28 cellular contexts compared by ENCODE assay signal in the genomic region with DNA sequence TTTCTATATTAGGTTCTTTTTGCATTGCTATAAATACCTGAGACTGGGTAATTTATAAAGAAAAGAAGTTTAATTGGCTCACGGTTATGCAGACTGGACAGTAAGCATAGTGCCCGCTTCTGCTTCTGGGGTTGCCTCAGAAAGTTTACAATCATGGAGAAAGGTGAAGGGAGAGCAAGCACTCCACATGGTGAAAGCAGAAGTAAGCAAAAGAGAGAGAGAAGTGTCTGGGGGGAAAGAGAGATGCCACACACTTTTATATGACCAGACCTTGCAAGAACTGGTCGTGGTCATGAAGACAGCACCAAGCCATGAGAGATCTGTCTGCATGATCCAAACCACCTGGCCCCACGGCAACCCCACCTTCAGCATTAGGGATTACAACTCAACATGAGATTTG. TPM values are rescaled to one million over a fixed set of nuclear protein-coding genes. Genes with fewer than 3 reads are reported as not detected.
DNase-seq lines count a peak whose midpoint lies in the region; ATAC-seq and TF ChIP-seq lines count a peak whose summit lies in the region.
"Had no signal": no experiment of that assay in that cellular context is flagged by ENCODE, and none has a peak within 500 bp of the region (broad histone marks: within the 10 kb centered on the region; RNA-seq: fewer than 3 reads in every experiment).

No MANE protein-coding gene starts in this region.

- peaks cover 4% of the 10 kb centered on the region; the same call in 1 of the 2 replicates for H3K36me3 ChIP-seq in OCI-LY1 (ENCODE audit: insufficient read depth, low read length)
- H3K36me3 ChIP-seq in heart left ventricle = no peaks in the 10 kb centered on the region
- H3K36me3 ChIP-seq: WERI-Rb-1 had no signal

- H3K79me2 ChIP-seq in OCI-LY1 (ENCODE audit: insufficient read depth, low read length) = no peaks in the 10 kb centered on the region

- no peaks in the 10 kb centered on the region for H3K27me3 ChIP-seq in OCI-LY1 (ENCODE audit: insufficient read depth, low read length)
- H3K27me3 ChIP-seq in heart left ventricle = no peaks in the 10 kb centered on the region
- H3K27me3 ChIP-seq: dorsolateral prefrontal cortex had no signal

- intact Hi-C loops in heart left ventricle (cut with DNase I) = no loop called here

- no peak for ATAC-seq in GM19324 (IDR thresholded peaks at IDR 0.05; ENCODE audit: low FRiP score, unreplicated experiment)
- no peak for ATAC-seq in heart left ventricle
- ATAC-seq: activated naive CD8-positive, alpha-beta T cell treated with anti-CD3 and anti-CD28 coated beads, Interleukin-2, amount 50 U/mL, for 24 hours; GM12878; left ventricle myocardium superior; naive thymus-derived CD8-positive, alpha-beta T cell; stimulated activated naive CD8-positive, alpha-beta T cell treated with anti-CD3 and anti-CD28 coated beads, Interleukin-15, amount 100 ng/mL, for 72 hours had no signal

- no peaks in the 10 kb centered on the region for H3K9me2 ChIP-seq in OCI-LY1 (ENCODE audit: low read depth, low read length)

- no peak overlapping the region for H3K4me3 ChIP-seq in OCI-LY1 (ENCODE audit: low read depth, low read length, poor library complexity, severe bottlenecking)
- no peak overlapping the region for H3K4me3 ChIP-seq in heart left ventricle
- H3K4me3 ChIP-seq: dorsolateral prefrontal cortex, GM12878 had no signal

- no peak for TF ChIP-seq POLR2A in heart left ventricle (IDR thresholded peaks at IDR 0.05)

- in situ Hi-C loops in KBM-7 (cut with MboI; ENCODE audit: low pct_unique_long_range_greater_than_20kb, low sequenced_read_pairs) = no loop called here

- WGBS in heart left ventricle, 4 donors = 75 to 83% (median 81%) methylated on average over 4 of the region's 4 CpGs

- peak overlapping the region; percentile 38; the same call in 1 of the 2 replicates for H3K4me2 ChIP-seq in OCI-LY1 (ENCODE audit: low read length)

- H3K4me1 ChIP-seq in OCI-LY1 (ENCODE audit: insufficient read depth, low read length, severe bottlenecking) (peaks cover 64% of the 10 kb centered on the region), heart left ventricle (peaks cover 0 to 52% (median 0%) of the 10 kb centered on the region in 12 donors)

- no peaks in the 10 kb centered on the region for H3F3A ChIP-seq in OCI-LY1 (ENCODE audit: insufficient read depth, low read length)

- no peaks in the 10 kb centered on the region for H3K9me3 ChIP-seq in OCI-LY1 (ENCODE audit: low read length)
- peaks cover 0 to 23% (median 0%) of the 10 kb centered on the region in 12 donors for H3K9me3 ChIP-seq in heart left ventricle

- no peak overlapping the region; the same call in 1 of the 2 replicates for H3K9ac ChIP-seq in OCI-LY1 (ENCODE audit: low read length)

- TF ChIP-seq CTCF in OCI-LY1 (IDR thresholded peaks at IDR 0.05; ENCODE audit: low read length) (no peak), heart left ventricle (IDR thresholded peaks at IDR 0.05) (no peak)

- H3K27ac ChIP-seq in OCI-LY1 (ENCODE audit: low read depth, low read length, poor library complexity, severe bottlenecking) = peak overlapping the region; percentile 87
- no peak overlapping the region for H3K27ac ChIP-seq in heart left ventricle
- H3K27ac ChIP-seq: C4-2B, dorsolateral prefrontal cortex, WERI-Rb-1 had no signal

- H4K20me1 ChIP-seq in OCI-LY1 (ENCODE audit: insufficient read depth, low read length) = no peaks in the 10 kb centered on the region

- no peak overlapping the region for H2AFZ ChIP-seq in OCI-LY1 (ENCODE audit: low read length)

- DNase-seq in CD1c-positive myeloid dendritic cell (ENCODE audit: extremely low spot score) (peak; percentile 28), KBM-7 (peak; percentile 25), pons (ENCODE audit: low spot score) (peak; percentile 49), H4 (ENCODE audit: low spot score) (no peak), islet precursor cell (no peak), heart left ventricle (no peak)
- DNase-seq: ACHN; activated CD4-positive, alpha-beta T cell treated with anti-CD3 and anti-CD28 coated beads for 48 hours; activated naive CD8-positive, alpha-beta T cell treated with anti-CD3 and anti-CD28 coated beads, Interleukin-2, amount 50 U/mL, for 24 hours; activated T-cell treated with anti-CD3 and anti-CD28 coated beads, Interleukin-2, amount 50 U/mL, for 1 hour; dorsolateral prefrontal cortex; H9; left ventricle myocardium superior; naive thymus-derived CD8-positive, alpha-beta T cell; NCI-H1417 treated with DMSO at 0.1 percent for 48 hours; NCI-H2081 treated with DMSO at 0.1 percent for 48 hours; NCI-H226; NCI-H69; occipital lobe; stimulated activated naive CD8-positive, alpha-beta T cell treated with anti-CD3 and anti-CD28 coated beads, Interleukin-15, amount 100 ng/mL, for 72 hours; WERI-Rb-1 had no signal

RNA-seq across cellular contexts. Expression of gene KCNJ16, which starts 45.4 kb away (rescaled TPM):
- total RNA-seq in H4 (2014; rRNA removed; shearing (Covaris generic)) = not detected in 2 replicates
- total RNA-seq in heart left ventricle = under 1 TPM in 1 of 9 donors, not detected in 8; 0.34 TPM
- under 1 TPM in 1 of 2 donors, not detected in 1; 0.04 TPM for polyA plus RNA-seq in heart left ventricle
- total RNA-seq: activated CD8-positive, alpha-beta memory T cell treated with anti-CD3 and anti-CD28 coated beads for 36 hours; GM12878; H9; left ventricle myocardium superior; M059J; naive thymus-derived CD8-positive, alpha-beta T cell had no signal
- polyA plus RNA-seq: IgD-negative memory B cell; naive thymus-derived CD8-positive, alpha-beta T cell had no signal

RNA-seq across cellular contexts. Expression of gene KCNJ2, which starts 48.9 kb away (rescaled TPM):
- total RNA-seq in H4 (2014; rRNA removed; shearing (Covaris generic)) = 0.12 TPM in 1 of 2 replicates, not detected in the other
- 10 to 100 TPM; 28.8 to 60.7 (median 48.8) TPM for total RNA-seq in heart left ventricle
- polyA plus RNA-seq in heart left ventricle = 10 to 100 TPM in 1 of 2 donors, 1 to 10 TPM in 1; 7.1 to 24.7 TPM
- total RNA-seq: activated CD8-positive, alpha-beta memory T cell treated with anti-CD3 and anti-CD28 coated beads for 36 hours; naive thymus-derived CD8-positive, alpha-beta T cell had no signal
- polyA plus RNA-seq: IgD-negative memory B cell; naive thymus-derived CD8-positive, alpha-beta T cell had no signal

Comparison
In these comparisons a context has a peak if more than half of its experiments do, and no peak if none do; other contexts are left out.
1. DNase-seq: peak in CD1c-positive myeloid dendritic cell (single experiment), KBM-7 (single experiment) and pons (single experiment); none in H4 (single experiment), islet precursor cell (single experiment) and heart left ventricle (0 of 5).
2. RNA of gene KCNJ2, which starts 48.9 kb away (total RNA-seq): 28.8 to 60.7 TPM in heart left ventricle; 0.12 TPM in H4; every median in the first group is over 10 times any median in the second.